Comparison of ENCODE assay signal across 1 cellular context in genomic region chr5:90915393-90915792, GRCh38.
TF ChIP-seq lines count a peak whose summit lies in the region.

No MANE protein-coding gene starts in this region.

TF ChIP-seq in HepG2, 621 proteins besides CTCF, POLR2A, EP300 and RAD21 (continued from another document and continues in another):
- peak; percentile 96; the same call in 1 of the 2 replicates for TF ChIP-seq AHDC1 (CRISPR knock-in tag; IDR thresholded peaks at IDR 0.05; ENCODE audit: borderline replicate concordance)
- peak; percentile 80 for TF ChIP-seq MIXL1 (CRISPR knock-in tag; IDR thresholded peaks at IDR 0.05)
- TF ChIP-seq ZBTB43 (CRISPR knock-in tag; conservative IDR thresholded peaks at IDR 0.05): 0 out of 2 replicates have a peak, but pooled peaks have one; percentile 45
- 0 out of 2 replicates have a peak, but pooled peaks have one; percentile 33 for TF ChIP-seq PATZ1 (CRISPR knock-in tag; IDR thresholded peaks at IDR 0.05)
- TF ChIP-seq FOXA1 (IDR thresholded peaks at IDR 0.05): 0 out of 2 replicates have a peak, but pooled peaks have one; percentile 45
- peak; percentile 57; the same call in 1 of the 2 replicates for TF ChIP-seq FOXA1 (CRISPR knock-in tag; IDR thresholded peaks at IDR 0.05)
- TF ChIP-seq GFI1 (CRISPR knock-in tag; IDR thresholded peaks at IDR 0.05; ENCODE audit: borderline replicate concordance): peak; percentile 45; the same call in 1 of the 2 replicates
- peak; percentile 26; the same call in 1 of the 2 replicates for TF ChIP-seq ZNF652 (CRISPR knock-in tag; IDR thresholded peaks at IDR 0.05; ENCODE audit: borderline replicate concordance, low read depth)
- TF ChIP-seq SALL1 (CRISPR knock-in tag; IDR thresholded peaks at IDR 0.05): peak; percentile 62
- peak; percentile 42; the same call in 1 of the 2 replicates for TF ChIP-seq NCOR1 (IDR thresholded peaks at IDR 0.05; ENCODE audit: borderline replicate concordance, low read length)
- peak; percentile 49; the same call in 1 of the 2 replicates for TF ChIP-seq HDAC2 (CRISPR knock-in tag; IDR thresholded peaks at IDR 0.05)
- peak; percentile 91 for TF ChIP-seq FOXP4 (CRISPR knock-in tag; IDR thresholded peaks at IDR 0.05)
- TF ChIP-seq MLX (CRISPR knock-in tag; IDR thresholded peaks at IDR 0.05): peak; percentile 98
- no peak for TF ChIP-seq TAF15 (IDR thresholded peaks at IDR 0.05; ENCODE audit: low read depth, low read length, poor library complexity, severe bottlenecking)
- no peak for TF ChIP-seq RBM39 (IDR thresholded peaks at IDR 0.05; ENCODE audit: low read depth, low read length, poor library complexity, severe bottlenecking)
- no peak for TF ChIP-seq MAF1 (CRISPR knock-in tag; IDR thresholded peaks at IDR 0.05; ENCODE audit: borderline replicate concordance)
- TF ChIP-seq ARID5B (CRISPR knock-in tag; IDR thresholded peaks at IDR 0.05): peak; percentile 94
- peak; percentile 16 for TF ChIP-seq SKI (IDR thresholded peaks at IDR 0.05; ENCODE audit: partially characterized antibody)
- peak; percentile 93 for TF ChIP-seq MED1 (CRISPR knock-in tag; IDR thresholded peaks at IDR 0.05)
- peak; percentile 58 for TF ChIP-seq CREM (IDR thresholded peaks at IDR 0.05)
- TF ChIP-seq CREM (CRISPR knock-in tag; IDR thresholded peaks at IDR 0.05): no peak
- peak; percentile 81 for TF ChIP-seq ARID3A (IDR thresholded peaks at IDR 0.05; ENCODE audit: low read depth, low read length)
- peak; percentile 90 for TF ChIP-seq FOXA3 (CRISPR knock-in tag; IDR thresholded peaks at IDR 0.05)
- TF ChIP-seq ZNF703 (CRISPR knock-in tag; IDR thresholded peaks at IDR 0.05; ENCODE audit: borderline replicate concordance): no peak
- peak; percentile 82 for TF ChIP-seq ASH2L (IDR thresholded peaks at IDR 0.05; ENCODE audit: insufficient read length, low read depth, low read length)
- no peak for TF ChIP-seq MYC (CRISPR knock-in tag; IDR thresholded peaks at IDR 0.05; ENCODE audit: borderline replicate concordance)
- peak; percentile 83; the same call in 1 of the 2 replicates for TF ChIP-seq HOMEZ (CRISPR knock-in tag; IDR thresholded peaks at IDR 0.05; ENCODE audit: low read depth)
- no peak for TF ChIP-seq POGK (CRISPR knock-in tag; conservative IDR thresholded peaks at IDR 0.05)
- peak; percentile 14; the same call in 1 of the 2 replicates for TF ChIP-seq HOXA3 (CRISPR knock-in tag; IDR thresholded peaks at IDR 0.05)
- 0 out of 2 replicates have a peak, but pooled peaks have one; percentile 26 for TF ChIP-seq PPARG (CRISPR knock-in tag; conservative IDR thresholded peaks at IDR 0.05)
- peak; percentile 29; the same call in 1 of the 2 replicates for TF ChIP-seq HOXA5 (CRISPR knock-in tag; IDR thresholded peaks at IDR 0.05)
- peak; percentile 64; the same call in 1 of the 2 replicates for TF ChIP-seq KDM6A (CRISPR knock-in tag; IDR thresholded peaks at IDR 0.05; ENCODE audit: low read depth)
- TF ChIP-seq PAWR (CRISPR knock-in tag; IDR thresholded peaks at IDR 0.05; ENCODE audit: borderline replicate concordance): no peak
- TF ChIP-seq ETV5 (CRISPR knock-in tag; IDR thresholded peaks at IDR 0.05; ENCODE audit: borderline replicate concordance): peak; percentile 29; the same call in 1 of the 2 replicates
- peak; percentile 84; the same call in 1 of the 2 replicates for TF ChIP-seq HMG20A (CRISPR knock-in tag; IDR thresholded peaks at IDR 0.05; ENCODE audit: borderline replicate concordance)
- peak; percentile 55 for TF ChIP-seq FOXK2 (IDR thresholded peaks at IDR 0.05)
- no peak for TF ChIP-seq HDAC6 (IDR thresholded peaks at IDR 0.05; ENCODE audit: low read depth, low read length)
- no peak for TF ChIP-seq ZNF329 (CRISPR knock-in tag; IDR thresholded peaks at IDR 0.05; ENCODE audit: low read depth)
